In genomic region chr14:50321009-50321660, GRCh38 we compare ENCODE assay signal across 8 cellular contexts. TPM values are rescaled to one million over a fixed set of nuclear protein-coding genes. Genes with fewer than 3 reads are reported as not detected.
DNase-seq lines count a peak whose midpoint lies in the region; ATAC-seq and TF ChIP-seq lines count a peak whose summit lies in the region.

No MANE protein-coding gene starts in this region.

- H3K27me3 Mint-ChIP-seq in CD4-positive, CD25-positive, alpha-beta regulatory T cell = no peaks in the 10 kb centered on the region

- peaks cover 11% of the 10 kb centered on the region for H3K36me3 ChIP-seq in CD4-positive, CD25-positive, alpha-beta regulatory T cell (ENCODE audit: control insufficient read depth, insufficient read depth, low read length)
- no peaks in the 10 kb centered on the region for H3K36me3 ChIP-seq in mesendoderm (ENCODE audit: control insufficient read depth, insufficient read depth, low read length)

- peak overlapping the region; percentile 77 for H3K27ac ChIP-seq in CD4-positive, CD25-positive, alpha-beta regulatory T cell (ENCODE audit: insufficient read depth, low read length, poor library complexity, severe bottlenecking)
- peak overlapping the region; percentile 12 to 91 (median 78) for H3K27ac ChIP-seq in dorsolateral prefrontal cortex
- no peak overlapping the region for H3K27ac ChIP-seq in mesendoderm (ENCODE audit: low read depth, low read length)

- peaks cover 20% of the 10 kb centered on the region for H3K36me3 Mint-ChIP-seq in CD4-positive, CD25-positive, alpha-beta regulatory T cell

- peaks cover 6% of the 10 kb centered on the region for H3K4me1 ChIP-seq in CD4-positive, CD25-positive, alpha-beta regulatory T cell (ENCODE audit: control insufficient read depth, insufficient read depth, low read length, poor library complexity, severe bottlenecking)
- H3K4me1 ChIP-seq in mesendoderm (ENCODE audit: control insufficient read depth, low read depth, low read length) = no peaks in the 10 kb centered on the region

- no peak overlapping the region for H2AK5ac ChIP-seq in mesendoderm (ENCODE audit: low read length)

- H3K4me3 Mint-ChIP-seq in CD4-positive, CD25-positive, alpha-beta regulatory T cell = no peak overlapping the region

- H3K4me1 Mint-ChIP-seq in CD4-positive, CD25-positive, alpha-beta regulatory T cell = peaks cover 8 to 27% (median 12%) of the 10 kb centered on the region in 4 donors

- DNase-seq in CD4-positive, CD25-positive, alpha-beta regulatory T cell = peak; percentile 52 to 90 (median 82)
- DNase-seq in NCI-H510A treated with DMSO at 0.1 percent for 48 hours (lab: John Stamatoyannopoulos, UW) = peak; percentile 90
- DNase-seq in activated CD4-positive, alpha-beta T cell treated with anti-CD3 and anti-CD28 coated beads for 48 hours = peak; percentile 72
- peak in 8 of 10 donors; percentile 56 to 77 (median 66) for DNase-seq in dorsolateral prefrontal cortex
- DNase-seq in mesendoderm = peak; percentile 76
- peak; percentile 28 to 55 for DNase-seq in stimulated activated CD8-positive, alpha-beta memory T cell treated with anti-CD3 and anti-CD28 coated beads, Interleukin-15, amount 100 ng/mL, for 4 hours (ENCODE audit: low read depth in 2 of 2)

- no peaks in the 10 kb centered on the region for H3K27me3 ChIP-seq in CD4-positive, CD25-positive, alpha-beta regulatory T cell (ENCODE audit: control insufficient read depth, insufficient read depth, low read length)
- no peaks in the 10 kb centered on the region for H3K27me3 ChIP-seq in dorsolateral prefrontal cortex
- no peaks in the 10 kb centered on the region for H3K27me3 ChIP-seq in mesendoderm (ENCODE audit: insufficient read depth, low read length, poor library complexity)

- H3K4me2 ChIP-seq in mesendoderm (ENCODE audit: low read length) = no peak overlapping the region

- H2BK15ac ChIP-seq in mesendoderm (replicated peaks; ENCODE audit: low read depth) = no peak overlapping the region

- no peak overlapping the region for H3K27ac Mint-ChIP-seq in CD4-positive, CD25-positive, alpha-beta regulatory T cell

- H3K9me3 Mint-ChIP-seq in CD4-positive, CD25-positive, alpha-beta regulatory T cell = no peaks in the 10 kb centered on the region

- no peak overlapping the region for H3K4ac ChIP-seq in mesendoderm (ENCODE audit: low read depth, low read length)

- no peak overlapping the region for H3K18ac ChIP-seq in mesendoderm (ENCODE audit: low read length)

- peak overlapping the region; percentile 72 for H3K4me3 ChIP-seq in CD4-positive, CD25-positive, alpha-beta regulatory T cell (ENCODE audit: low read depth, low read length)
- H3K4me3 ChIP-seq in dorsolateral prefrontal cortex (peak overlapping the region in 54 of 59 donors; percentile 2 to 61 (median 34)), mesendoderm (ENCODE audit: low read length) (no peak overlapping the region)

- H3K9me3 ChIP-seq in CD4-positive, CD25-positive, alpha-beta regulatory T cell (ENCODE audit: control insufficient read depth in 2 of 2, low read length in 2 of 2) = no peaks in the 10 kb centered on the region

- peak; percentile 98 for ATAC-seq in CD4-positive, CD25-positive, alpha-beta regulatory T cell (ENCODE audit: low read depth in 2 of 2)
- peak; percentile 83 for ATAC-seq in GM19324 (IDR thresholded peaks at IDR 0.05; ENCODE audit: low FRiP score, unreplicated experiment)
- ATAC-seq in HG03439 (IDR thresholded peaks at IDR 0.05; ENCODE audit: unreplicated experiment) = peak; percentile 92

- H3K23ac ChIP-seq in mesendoderm (ENCODE audit: low read length) = no peak overlapping the region

- H3K9ac ChIP-seq in mesendoderm (ENCODE audit: low read length) = no peak overlapping the region

- H4K5ac ChIP-seq in mesendoderm (ENCODE audit: low read length) = no peak overlapping the region

- no peak overlapping the region for H2BK5ac ChIP-seq in mesendoderm (ENCODE audit: low read length)

- H4K8ac ChIP-seq in mesendoderm (ENCODE audit: low read depth, low read length) = no peak overlapping the region

- intact Hi-C loops in dorsolateral prefrontal cortex (cut with DNase I) = loop anchor here in 1 of 2 donors (1.0 to 5.0 kb wide), 2 partner anchors 211 to 456 kb away; partner anchors contain the start of gene MAP4K5

- no peak overlapping the region for H2BK120ac ChIP-seq in mesendoderm (ENCODE audit: low read depth, low read length)

- TF ChIP-seq CTCF in dorsolateral prefrontal cortex (IDR thresholded peaks at IDR 0.05 in 54 of 56, conservative IDR thresholded peaks at IDR 0.05 in 2 of 56; ENCODE audit: low read depth in 1 of 56, partially characterized antibody in 56 of 56) = peak; percentile 73 to 93 (median 86)

- no CpG with 5 or more reads among the region's 9 CpGs for WGBS in mesendoderm (ENCODE audit: extremely low coverage, insufficient coverage, low lambda C conversion rate)

- no peak overlapping the region for H3K56ac ChIP-seq in mesendoderm (ENCODE audit: low read length)

- H3K79me1 ChIP-seq in mesendoderm (ENCODE audit: low read length) = no peaks in the 10 kb centered on the region

- H3K79me2 ChIP-seq in mesendoderm (ENCODE audit: control insufficient read depth, insufficient read depth, low read length) = no peaks in the 10 kb centered on the region

RNA-seq across cellular contexts. Expression of gene DMAC2L, which starts 9.0 kb away (rescaled TPM):
- 16.7 TPM for total RNA-seq in CD4-positive, CD25-positive, alpha-beta regulatory T cell
- polyA plus RNA-seq in CD4-positive, CD25-positive, alpha-beta regulatory T cell = 10 to 100 TPM; 12.6 to 26.8 (median 16.2) TPM
- total RNA-seq in dorsolateral prefrontal cortex = 10 to 100 TPM; 12.3 to 38.0 (median 23.5) TPM
- 8.8 TPM for polyA plus RNA-seq in mesendoderm (2013, experiment 1 of 2)
- 8.4 TPM for polyA plus RNA-seq in mesendoderm (2013, experiment 2 of 2)

RNA-seq across cellular contexts. Expression of gene L2HGDH, which starts 9.1 kb away (rescaled TPM):
- total RNA-seq in CD4-positive, CD25-positive, alpha-beta regulatory T cell = 3.5 TPM
- 1 to 10 TPM; 2.2 to 3.7 (median 3.1) TPM for polyA plus RNA-seq in CD4-positive, CD25-positive, alpha-beta regulatory T cell
- total RNA-seq in dorsolateral prefrontal cortex = 10 to 100 TPM in 119 of 120 experiments, 1 to 10 TPM in 1; 8.9 to 22.1 (median 15.0) TPM
- polyA plus RNA-seq in mesendoderm (2013, experiment 1 of 2) = 11.2 TPM
- polyA plus RNA-seq in mesendoderm (2013, experiment 2 of 2) = 11.8 TPM
